ENCODE assay signal across 17 cellular contexts in the genomic region with DNA sequence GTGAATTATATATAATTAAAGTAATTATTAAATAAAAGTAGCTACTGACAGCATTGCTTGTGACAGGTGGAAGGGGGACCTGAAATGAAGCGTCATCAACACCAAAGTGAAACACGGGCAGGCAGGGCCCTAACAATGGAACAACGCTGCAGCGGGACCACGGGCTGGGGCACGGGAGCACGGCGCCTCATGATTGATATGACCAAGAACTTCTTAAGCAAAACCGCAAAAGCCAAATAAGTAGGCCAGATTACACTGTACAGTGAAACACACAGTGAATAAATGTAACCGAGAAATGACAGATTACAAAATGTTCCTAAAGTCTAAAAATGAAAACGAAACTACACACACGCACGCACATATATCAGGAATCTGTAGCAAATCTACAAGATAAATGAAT.
DNase-seq lines count a peak whose midpoint lies in the region; ATAC-seq and TF ChIP-seq lines count a peak whose summit lies in the region.
"Had no signal": no experiment of that assay in that cellular context is flagged by ENCODE, and none has a peak within 500 bp of the region (broad histone marks: within the 10 kb centered on the region; RNA-seq: fewer than 3 reads in every experiment).

No MANE protein-coding gene starts in this region.

- DNase-seq in A172 (ENCODE audit: low spot score): peak; percentile 8
- DNase-seq in CD8-positive, alpha-beta memory T cell: peak in 1 of 5 donors; percentile 1
- DNase-seq in activated CD4-positive, alpha-beta T cell treated with anti-CD3 and anti-CD28 coated beads, Interleukin-2, amount 50 U/mL, for 48 hours: peak; percentile 40 to 47
- peak; percentile 30 for DNase-seq in putamen (ENCODE audit: low spot score)
- no peak for DNase-seq in lower leg skin (ENCODE audit: low spot score in 2 of 2)
- DNase-seq: activated gamma-delta T cell treated with Interleukin-2 at 50 U/mL for 16 hours, BE2C, DMS53, heart left ventricle, mesendoderm, NCI-H1048, NCI-H774 had no signal

- H3K36me3 Mint-ChIP-seq in CD8-positive, alpha-beta memory T cell: peaks cover 0 to 5% (median 2%) of the 10 kb centered on the region in 3 donors

- H3K9me3 ChIP-seq in CD8-positive, alpha-beta memory T cell (ENCODE audit: low read length): no peaks in the 10 kb centered on the region
- H3K9me3 ChIP-seq: BE2C had no signal

- intact Hi-C loops in lower leg skin (cut with DNase I; ENCODE audit: low total_unique reads): no loop called here

- TF ChIP-seq CTCF in lower leg skin (IDR thresholded peaks at IDR 0.05): no peak

- POLR2A ChIA-PET in CD8-positive, alpha-beta memory T cell (lab: Charles Lee): no interaction called here

- H3K27me3 ChIP-seq in CD8-positive, alpha-beta memory T cell (ENCODE audit: insufficient read depth, low read length, poor library complexity, severe bottlenecking): no peaks in the 10 kb centered on the region
- H3K27me3 ChIP-seq: BE2C, heart left ventricle had no signal

- H3K4me3 Mint-ChIP-seq in CD8-positive, alpha-beta memory T cell: peak overlapping the region; percentile 79 to 96 (median 87)
- H3K4me3 Mint-ChIP-seq: neural crest cell; T-helper 1 cell treated with Interleukin-12 subunit alpha and Interleukin-12 subunit beta and Interleukin-4 antibody, amounts not matched to agents 30 μg/mL and 1 μg/mL, for 36 hours had no signal

- no peaks in the 10 kb centered on the region for H3K36me3 ChIP-seq in CD8-positive, alpha-beta memory T cell (ENCODE audit: insufficient read depth, low read length)
- H3K36me3 ChIP-seq: BE2C, heart left ventricle had no signal

- H3K27ac ChIP-seq in CD8-positive, alpha-beta memory T cell (ENCODE audit: low read depth, low read length): no peak overlapping the region
- H3K27ac ChIP-seq: heart left ventricle, RWPE1 had no signal

- CTCF ChIA-PET in CD8-positive, alpha-beta memory T cell (lab: Charles Lee): no interaction called here

- H3K9me3 Mint-ChIP-seq in CD8-positive, alpha-beta memory T cell: no peaks in the 10 kb centered on the region
- H3K9me3 Mint-ChIP-seq: T-helper 1 cell treated with Interleukin-12 subunit alpha and Interleukin-12 subunit beta and Interleukin-4 antibody, amounts not matched to agents 30 μg/mL and 1 μg/mL, for 36 hours had no signal

- H3K4me1 ChIP-seq in CD8-positive, alpha-beta memory T cell (ENCODE audit: insufficient read depth, low read length): no peaks in the 10 kb centered on the region
- H3K4me1 ChIP-seq: BE2C, heart left ventricle had no signal

- H3K27me3 Mint-ChIP-seq in CD8-positive, alpha-beta memory T cell: peaks cover 0 to 2% of the 10 kb centered on the region in 2 donors

- H3K4me3 ChIP-seq in CD8-positive, alpha-beta memory T cell (ENCODE audit: low read length): peak overlapping the region; percentile 13
- no peak overlapping the region for H3K4me3 ChIP-seq in lower leg skin (ENCODE audit: low read depth, poor library complexity, severe bottlenecking)
- H3K4me3 ChIP-seq: heart left ventricle had no signal

- 90 to 94% methylated on average over 13 of the region's 13 CpGs for WGBS in lower leg skin, 2 donors

- no peak for TF ChIP-seq POLR2A in lower leg skin (IDR thresholded peaks at IDR 0.05)

- no peak for ATAC-seq in HG02852 (IDR thresholded peaks at IDR 0.05; ENCODE audit: unreplicated experiment)
- ATAC-seq in HG02973 (IDR thresholded peaks at IDR 0.05; ENCODE audit: unreplicated experiment): no peak
- ATAC-seq: heart left ventricle had no signal

- peaks cover 6 to 23% (median 9%) of the 10 kb centered on the region in 3 donors for H3K4me1 Mint-ChIP-seq in CD8-positive, alpha-beta memory T cell

- peak overlapping the region; percentile 58 to 99 (median 90) for H3K27ac Mint-ChIP-seq in CD8-positive, alpha-beta memory T cell
- H3K27ac Mint-ChIP-seq: T-helper 1 cell treated with Interleukin-12 subunit alpha and Interleukin-12 subunit beta and Interleukin-4 antibody, amounts not matched to agents 30 μg/mL and 1 μg/mL, for 36 hours had no signal

Comparison
In these comparisons a context has a peak if more than half of its experiments do, and no peak if none do; other contexts are left out.
1. DNase-seq: peak in A172 (single experiment), activated CD4-positive, alpha-beta T cell treated with anti-CD3 and anti-CD28 coated beads, Interleukin-2, amount 50 U/mL, for 48 hours (2 of 2) and putamen (single experiment); none in lower leg skin (0 of 2).